11 cellular contexts compared by ENCODE assay signal in genomic region chr21:25507522-25507921, GRCh38.
DNase-seq lines count a peak whose midpoint lies in the region; ATAC-seq and TF ChIP-seq lines count a peak whose summit lies in the region.
"Had no signal": no experiment of that assay in that cellular context is flagged by ENCODE, and none has a peak within 500 bp of the region (broad histone marks: within the 10 kb centered on the region; RNA-seq: fewer than 3 reads in every experiment).

No MANE protein-coding gene starts in this region.

- H3K4me3 Mint-ChIP-seq in activated naive CD8-positive, alpha-beta T cell, result no peak overlapping the region
- H3K4me3 Mint-ChIP-seq in activated naive CD8-positive, alpha-beta T cell treated with anti-CD3 and anti-CD28 coated beads for 36 hours, result no peak overlapping the region
- no peak overlapping the region for H3K4me3 Mint-ChIP-seq in stimulated activated naive B cell treated with anti-CD40 and anti-IgM and Interleukin-4, amounts not matched to agents 10 μg/mL and 1 μg/mL and 100 μg/mL, for 72 hours
- H3K4me3 Mint-ChIP-seq: CD14-positive monocyte had no signal

- peak; percentile 4 for TF ChIP-seq CTCF in HFF-Myc (IDR thresholded peaks at IDR 0.05; ENCODE audit: low read depth, low read length, missing control alignments)
- peak; percentile 41 for TF ChIP-seq CTCF in OCI-LY3 (IDR thresholded peaks at IDR 0.05; ENCODE audit: low read depth, low read length)

- H3K4me1 ChIP-seq in OCI-LY3 (ENCODE audit: low read length), result peaks cover 74% of the 10 kb centered on the region
- H3K4me1 ChIP-seq: adrenal gland had no signal

- peak overlapping the region; percentile 95 for H3K27ac ChIP-seq in OCI-LY3 (ENCODE audit: low read length)
- H3K27ac ChIP-seq: adrenal gland had no signal

- peaks cover 12% of the 10 kb centered on the region for H3K36me3 ChIP-seq in OCI-LY3 (replicated peaks; ENCODE audit: low read depth, low read length)
- H3K36me3 ChIP-seq: adrenal gland had no signal

- H3K9ac ChIP-seq in OCI-LY3 (ENCODE audit: low read length), result peak overlapping the region; percentile 83

- peak overlapping the region; percentile 75 for H3K27ac Mint-ChIP-seq in activated naive CD8-positive, alpha-beta T cell
- H3K27ac Mint-ChIP-seq in activated naive CD8-positive, alpha-beta T cell treated with anti-CD3 and anti-CD28 coated beads for 36 hours, result no peak overlapping the region
- no peak overlapping the region for H3K27ac Mint-ChIP-seq in stimulated activated naive B cell treated with anti-CD40 and anti-IgM and Interleukin-4, amounts not matched to agents 10 μg/mL and 1 μg/mL and 100 μg/mL, for 72 hours
- H3K27ac Mint-ChIP-seq: CD14-positive monocyte had no signal

- peaks cover 5% of the 10 kb centered on the region; the same call in 1 of the 2 replicates for H3K9me3 ChIP-seq in OCI-LY3 (ENCODE audit: insufficient read depth, low read length)
- H3K9me3 ChIP-seq: adrenal gland had no signal

- DNase-seq in activated naive CD8-positive, alpha-beta T cell treated with anti-CD3 and anti-CD28 coated beads for 36 hours, result no peak
- DNase-seq in HFF-Myc (ENCODE audit: extremely low read depth, low read depth) (no peak), SKM-1 treated with dmso at 0.1 percent for 144 hours (lab: John Stamatoyannopoulos, UW; ENCODE audit: unreplicated experiment) (no peak), SK-N-DZ (ENCODE audit: low spot score) (no peak)
- no peak for DNase-seq in stimulated activated naive B cell treated with anti-CD40 and anti-IgM and Interleukin-4, amounts not matched to agents 10 μg/mL and 1 μg/mL and 100 μg/mL, for 72 hours
- DNase-seq in stimulated activated CD4-positive, alpha-beta T cell treated with anti-CD3 and anti-CD28 coated beads, Interleukin-4, amount 100 ng/mL, for 24 hours, result no peak
- DNase-seq: adrenal gland, NCI-H1694 treated with DMSO at 0.1 percent for 48 hours had no signal

- H3K36me3 Mint-ChIP-seq in activated naive CD8-positive, alpha-beta T cell, result peaks cover 10% of the 10 kb centered on the region
- H3K36me3 Mint-ChIP-seq in activated naive CD8-positive, alpha-beta T cell treated with anti-CD3 and anti-CD28 coated beads for 36 hours, result peaks cover 46% of the 10 kb centered on the region
- peaks cover 19 to 36% of the 10 kb centered on the region in 2 donors for H3K36me3 Mint-ChIP-seq in stimulated activated naive B cell treated with anti-CD40 and anti-IgM and Interleukin-4, amounts not matched to agents 10 μg/mL and 1 μg/mL and 100 μg/mL, for 72 hours
- H3K36me3 Mint-ChIP-seq: CD14-positive monocyte had no signal

- ATAC-seq in stimulated activated naive B cell treated with anti-CD40 and anti-IgM and Interleukin-4, amounts not matched to agents 10 μg/mL and 1 μg/mL and 100 μg/mL, for 72 hours (replicated peaks), result peak; percentile 28 to 54

- peaks cover 69% of the 10 kb centered on the region for H3K4me1 Mint-ChIP-seq in activated naive CD8-positive, alpha-beta T cell (ENCODE audit: low read depth)
- H3K4me1 Mint-ChIP-seq in activated naive CD8-positive, alpha-beta T cell treated with anti-CD3 and anti-CD28 coated beads for 36 hours, result peaks cover 62% of the 10 kb centered on the region
- H3K4me1 Mint-ChIP-seq in stimulated activated naive B cell treated with anti-CD40 and anti-IgM and Interleukin-4, amounts not matched to agents 10 μg/mL and 1 μg/mL and 100 μg/mL, for 72 hours, result peaks cover 37 to 54% of the 10 kb centered on the region in 2 donors

- H2AFZ ChIP-seq in OCI-LY3 (ENCODE audit: low read depth, low read length), result no peak overlapping the region

- peaks cover 41% of the 10 kb centered on the region for H3K79me2 ChIP-seq in OCI-LY3 (ENCODE audit: low read length)

- H3K4me3 ChIP-seq in HFF-Myc (replicated peaks; ENCODE audit: low read depth, low read length), result no peak overlapping the region
- H3K4me3 ChIP-seq in OCI-LY3 (ENCODE audit: low read length), result peak overlapping the region; percentile 32; the same call in 1 of the 2 replicates
- H3K4me3 ChIP-seq: adrenal gland had no signal

- no peaks in the 10 kb centered on the region for H3K27me3 Mint-ChIP-seq in activated naive CD8-positive, alpha-beta T cell
- H3K27me3 Mint-ChIP-seq in activated naive CD8-positive, alpha-beta T cell treated with anti-CD3 and anti-CD28 coated beads for 36 hours, result no peaks in the 10 kb centered on the region
- H3K27me3 Mint-ChIP-seq in stimulated activated naive B cell treated with anti-CD40 and anti-IgM and Interleukin-4, amounts not matched to agents 10 μg/mL and 1 μg/mL and 100 μg/mL, for 72 hours, result no peaks in the 10 kb centered on the region

- no peaks in the 10 kb centered on the region for H4K20me1 ChIP-seq in OCI-LY3 (ENCODE audit: insufficient read depth, low read length)

- no peaks in the 10 kb centered on the region for H3K9me3 Mint-ChIP-seq in activated naive CD8-positive, alpha-beta T cell (ENCODE audit: low read depth)
- H3K9me3 Mint-ChIP-seq in activated naive CD8-positive, alpha-beta T cell treated with anti-CD3 and anti-CD28 coated beads for 36 hours, result peaks cover 19% of the 10 kb centered on the region
- H3K9me3 Mint-ChIP-seq in stimulated activated naive B cell treated with anti-CD40 and anti-IgM and Interleukin-4, amounts not matched to agents 10 μg/mL and 1 μg/mL and 100 μg/mL, for 72 hours, result peaks cover 13 to 15% of the 10 kb centered on the region in 2 donors

- H3K27me3 ChIP-seq in OCI-LY3 (ENCODE audit: low read depth, low read length), result no peaks in the 10 kb centered on the region
- H3K27me3 ChIP-seq: adrenal gland had no signal

- H3K4me2 ChIP-seq in OCI-LY3 (ENCODE audit: low read length), result peak overlapping the region; percentile 78
